8 cellular contexts compared by ENCODE assay signal in the genomic region with DNA sequence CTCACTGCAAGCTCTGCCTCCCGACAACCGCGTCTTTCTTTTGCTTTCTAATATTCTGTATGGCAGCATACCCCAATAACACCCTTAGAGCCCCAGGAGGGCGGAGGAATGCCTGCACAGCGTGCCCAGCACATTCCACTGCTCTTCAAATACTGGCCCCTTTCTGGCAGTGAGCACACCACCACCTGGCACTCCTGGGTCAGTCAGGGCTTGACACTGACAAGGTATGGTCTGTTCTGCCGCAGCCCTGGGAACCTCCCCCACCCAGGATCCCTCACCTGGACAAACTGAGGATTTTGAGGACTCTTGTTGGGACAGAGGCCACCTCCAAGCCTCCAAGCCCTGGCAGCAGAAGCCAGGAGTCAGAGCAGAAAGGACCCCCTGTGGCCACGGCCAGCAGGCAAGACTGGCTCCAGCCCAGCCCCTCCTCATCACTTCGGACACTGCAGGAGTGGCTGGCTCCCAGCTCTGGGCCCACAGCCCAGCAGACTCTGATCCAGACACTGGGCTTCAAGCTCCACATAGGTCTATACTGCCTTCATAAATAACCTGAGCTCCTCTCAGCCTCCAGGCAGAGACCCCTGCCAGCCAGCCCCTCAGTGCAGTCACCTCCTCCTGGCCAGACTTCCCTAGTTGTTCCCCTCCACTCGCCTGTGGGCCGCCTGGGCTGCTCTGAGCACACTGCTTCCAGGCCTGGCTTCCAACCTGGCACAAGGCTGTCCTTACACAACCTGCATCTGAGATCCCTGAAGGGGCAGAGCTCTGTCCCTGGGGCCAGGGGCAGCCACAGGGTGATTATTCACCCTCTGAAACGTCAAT. TPM values are rescaled to one million over a fixed set of nuclear protein-coding genes. Genes with fewer than 3 reads are reported as not detected.
DNase-seq lines count a peak whose midpoint lies in the region; ATAC-seq and TF ChIP-seq lines count a peak whose summit lies in the region.
"Had no signal": no experiment of that assay in that cellular context is flagged by ENCODE, and none has a peak within 500 bp of the region (broad histone marks: within the 10 kb centered on the region; RNA-seq: fewer than 3 reads in every experiment).

No MANE protein-coding gene starts in this region.

- no peaks in the 10 kb centered on the region for H3K27me3 ChIP-seq in left lung
- no peaks in the 10 kb centered on the region for H3K27me3 ChIP-seq in stomach smooth muscle (ENCODE audit: control insufficient read depth in 1 of 2, insufficient read depth in 2 of 2, low read length in 2 of 2)

- H3K4me1 ChIP-seq in left lung (peaks cover 10 to 14% of the 10 kb centered on the region in 2 donors), stomach smooth muscle (ENCODE audit: control insufficient read depth, insufficient read depth, low read length) (peaks cover 18% of the 10 kb centered on the region)

- DNase-seq in cerebellar cortex (ENCODE audit: low spot score), result peak; percentile 72
- no peak for DNase-seq in left lung
- no peak for DNase-seq in DMS53 (lab: John Stamatoyannopoulos, UW)
- no peak for DNase-seq in NCI-H345 treated with DMSO at 0.1 percent for 48 hours (lab: John Stamatoyannopoulos, UW; ENCODE audit: unreplicated experiment)
- DNase-seq: activated CD8-positive, alpha-beta memory T cell treated with anti-CD3 and anti-CD28 coated beads, Interleukin-2, amount 50 U/mL, for 4 hours had no signal

- TF ChIP-seq CTCF in left lung (IDR thresholded peaks at IDR 0.05), result no peak

- peak overlapping the region in 1 of 2 donors; percentile 55 for H3K9ac ChIP-seq in stomach smooth muscle (ENCODE audit: low read length in 2 of 2)

- H3K9me3 ChIP-seq in left lung, result no peaks in the 10 kb centered on the region
- H3K9me3 ChIP-seq in stomach smooth muscle (ENCODE audit: control insufficient read depth in 2 of 2, low read length in 2 of 2), result no peaks in the 10 kb centered on the region

- H3K36me3 ChIP-seq in left lung (peaks cover 0 to 82% of the 10 kb centered on the region in 2 donors), stomach smooth muscle (ENCODE audit: control insufficient read depth in 2 of 2, insufficient read depth in 2 of 2, low read length in 2 of 2) (peaks cover 36 to 38% of the 10 kb centered on the region in 2 donors)

- H3K27ac ChIP-seq in left lung, result no peak overlapping the region
- H3K27ac ChIP-seq in stomach smooth muscle (ENCODE audit: low read length), result peak overlapping the region; percentile 55

- H3K4me3 ChIP-seq in left lung (no peak overlapping the region), stomach smooth muscle (ENCODE audit: low read length in 2 of 2) (no peak overlapping the region)

- no peak for TF ChIP-seq RAD21 in Ishikawa (IDR thresholded peaks at IDR 0.05; ENCODE audit: low read depth)

- no peak for TF ChIP-seq EP300 in Ishikawa (IDR thresholded peaks at IDR 0.05; ENCODE audit: borderline replicate concordance)

- intact Hi-C loops in left lung (cut with DNase I), result no loop called here

- peak; percentile 51 for ATAC-seq in left lung
- ATAC-seq in HG03097 (IDR thresholded peaks at IDR 0.05; ENCODE audit: low FRiP score, unreplicated experiment), result no peak

TF ChIP-seq in Ishikawa, 13 proteins besides CTCF, POLR2A, EP300 and RAD21:
- TF ChIP-seq ZBTB7A (IDR thresholded peaks at IDR 0.05; ENCODE audit: low read depth), result 0 out of 2 replicates have a peak, but pooled peaks have one; percentile 30
- TF ChIP-seq NFIC (IDR thresholded peaks at IDR 0.05), result peak; percentile 32; the same call in 1 of the 2 replicates
- peak; percentile 61 for TF ChIP-seq TEAD4 (IDR thresholded peaks at IDR 0.05)
- TF ChIP-seq, protein P1, sequence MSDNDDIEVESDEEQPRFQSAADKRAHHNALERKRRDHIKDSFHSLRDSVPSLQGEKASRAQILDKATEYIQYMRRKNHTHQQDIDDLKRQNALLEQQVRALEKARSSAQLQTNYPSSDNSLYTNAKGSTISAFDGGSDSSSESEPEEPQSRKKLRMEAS (IDR thresholded peaks at IDR 0.05), result peak; percentile 52
- no peak for TF ChIP-seq TAF1 (IDR thresholded peaks at IDR 0.05; ENCODE audit: low read depth)

RNA-seq across cellular contexts. Expression of a gene that starts 14.5 kb away (rescaled TPM):
- total RNA-seq in left lung, result 10 to 100 TPM; 39.3 to 49.9 TPM

RNA-seq across cellular contexts. Expression of a gene that starts 50.6 kb away (rescaled TPM):
- 100 to 1,000 TPM; 101 to 122 TPM for total RNA-seq in left lung
